18 cellular contexts compared by ENCODE assay signal in genomic region chr17:697682-698081, GRCh38. TPM values are rescaled to one million over a fixed set of nuclear protein-coding genes. Genes with fewer than 3 reads are reported as not detected.
A peak's percentile ranks its signal among the peaks of the same experiment; 100 is the strongest.
DNase-seq lines count a peak whose midpoint lies in the region; ATAC-seq and TF ChIP-seq lines count a peak whose summit lies in the region.
"Had no signal": no experiment of that assay in that cellular context is flagged by ENCODE, and none has a peak within 500 bp of the region (broad histone marks: within the 10 kb centered on the region; RNA-seq: fewer than 3 reads in every experiment).

No MANE protein-coding gene starts in this region.

- no peak for ATAC-seq in stimulated activated naive CD8-positive, alpha-beta T cell treated with anti-CD3 and anti-CD28 coated beads, Interleukin-15, amount 100 ng/mL, for 72 hours
- ATAC-seq in stimulated activated naive CD8-positive, alpha-beta T cell treated with anti-CD3 and anti-CD28 coated beads, Interleukin-15, Interleukin-2, amounts not matched to agents 100 U/mL and 50 U/mL, for 24 hours: no peak
- ATAC-seq in GM23338 (no peak), GM21526 (IDR thresholded peaks at IDR 0.05; ENCODE audit: low FRiP score, unreplicated experiment) (no peak)
- ATAC-seq: A549 had no signal

- H3K9me3 ChIP-seq in SK-N-SH: no peaks in the 10 kb centered on the region
- no peaks in the 10 kb centered on the region for H3K9me3 ChIP-seq in SJCRH30 (replicated peaks)
- H3K9me3 ChIP-seq: A549, BLaER1, HAP-1 had no signal

- no peaks in the 10 kb centered on the region for H3K27me3 Mint-ChIP-seq in stimulated activated naive CD8-positive, alpha-beta T cell treated with anti-CD3 and anti-CD28 coated beads, Interleukin-15, amount 100 ng/mL, for 72 hours
- H3K27me3 Mint-ChIP-seq in mesothelial cell of epicardium (ENCODE audit: low read depth): no peaks in the 10 kb centered on the region
- no peaks in the 10 kb centered on the region for H3K27me3 Mint-ChIP-seq in GM23338 (ENCODE audit: insufficient read depth, low read depth, poor library complexity)
- H3K27me3 Mint-ChIP-seq: CD4-positive, alpha-beta memory T cell had no signal

- no peak for DNase-seq in stimulated activated naive CD8-positive, alpha-beta T cell treated with anti-CD3 and anti-CD28 coated beads, Interleukin-15, amount 100 ng/mL, for 72 hours
- DNase-seq in stimulated activated naive CD8-positive, alpha-beta T cell treated with anti-CD3 and anti-CD28 coated beads, Interleukin-15, Interleukin-2, amounts not matched to agents 100 U/mL and 50 U/mL, for 24 hours: no peak
- DNase-seq in SK-N-SH (peak; percentile 68), mesothelial cell of epicardium (ENCODE audit: low spot score in 2 of 2, unreplicated experiment in 2 of 2) (no peak), GM23338 (ENCODE audit: low spot score) (no peak), SJCRH30 (no peak)
- DNase-seq: AML-193; Calu3; CD4-positive, alpha-beta memory T cell; DMS79 treated with DMSO at 0.1 percent for 48 hours; GF-D8 had no signal

- H3K9me2 ChIP-seq in SK-N-SH (no peaks in the 10 kb centered on the region), GM23338 (ENCODE audit: insufficient read depth) (no peaks in the 10 kb centered on the region)

- H3K27me3 ChIP-seq in SK-N-SH (ENCODE audit: insufficient read depth) (no peaks in the 10 kb centered on the region), GM23338 (ENCODE audit: insufficient read depth) (no peaks in the 10 kb centered on the region), SJCRH30 (no peaks in the 10 kb centered on the region)
- H3K27me3 ChIP-seq: BLaER1 had no signal

- CTCF ChIA-PET in SK-N-SH (lab: Yijun Ruan, JAX): interaction anchor here (0.8 to 12.1 kb wide), 8 partner anchors 11 to 553 kb away, joined by 3 to 255 read pairs (median 4); a partner anchor contains a TSS

- POLR2A ChIA-PET in SK-N-SH (lab: Yijun Ruan, JAX): no interaction called here

- H3F3A ChIP-seq in SK-N-SH (replicated peaks; ENCODE audit: insufficient read depth): peaks cover 32% of the 10 kb centered on the region
- peaks cover 3% of the 10 kb centered on the region; the same call in 1 of the 2 replicates for H3F3A ChIP-seq in GM23338 (replicated peaks; ENCODE audit: low read depth)

- H3K27ac Mint-ChIP-seq in stimulated activated naive CD8-positive, alpha-beta T cell treated with anti-CD3 and anti-CD28 coated beads, Interleukin-15, amount 100 ng/mL, for 72 hours: peak overlapping the region; percentile 19 to 31
- H3K27ac Mint-ChIP-seq in mesothelial cell of epicardium: peak overlapping the region; percentile 71
- H3K27ac Mint-ChIP-seq in GM23338: no peak overlapping the region
- H3K27ac Mint-ChIP-seq: CD4-positive, alpha-beta memory T cell had no signal

- TF ChIP-seq RAD21 in SK-N-SH (IDR thresholded peaks at IDR 0.05; ENCODE audit: low read length): no peak

- H3K36me3 Mint-ChIP-seq in mesothelial cell of epicardium (peaks cover 11% of the 10 kb centered on the region), GM23338 (ENCODE audit: low read depth) (peaks cover 13% of the 10 kb centered on the region)

- no peaks in the 10 kb centered on the region for H3K9me3 Mint-ChIP-seq in stimulated activated naive CD8-positive, alpha-beta T cell treated with anti-CD3 and anti-CD28 coated beads, Interleukin-15, amount 100 ng/mL, for 72 hours
- no peaks in the 10 kb centered on the region for H3K9me3 Mint-ChIP-seq in mesothelial cell of epicardium
- H3K9me3 Mint-ChIP-seq in GM23338: no peaks in the 10 kb centered on the region
- H3K9me3 Mint-ChIP-seq: CD14-positive monocyte; CD4-positive, alpha-beta memory T cell had no signal

- H3K9ac ChIP-seq in SK-N-SH: no peak overlapping the region
- H3K9ac ChIP-seq: BLaER1 had no signal

- H3K36me3 ChIP-seq in SK-N-SH (replicated peaks in 1 of 2; ENCODE audit: control insufficient read depth in 1 of 2, insufficient read depth in 2 of 2, low read length in 1 of 2) (peaks cover 6 to 8% of the 10 kb centered on the region in 2 experiments), GM23338 (ENCODE audit: insufficient read depth) (0 out of 2 replicates have a peak, but pooled peaks cover 4% of the 10 kb centered on the region), SJCRH30 (no peaks in the 10 kb centered on the region)

- H3K4me2 ChIP-seq in SK-N-SH (no peak overlapping the region), GM23338 (no peak overlapping the region)
- H3K4me2 ChIP-seq: A549, BLaER1 had no signal

- peaks cover 17 to 19% of the 10 kb centered on the region in 2 experiments; a peak in 3 of 4 replicates for H3K4me1 ChIP-seq in SK-N-SH (ENCODE audit: control insufficient read depth in 1 of 2, insufficient read depth in 2 of 2, low read depth in 1 of 2, low read length in 1 of 2)
- H3K4me1 ChIP-seq in GM23338 (ENCODE audit: insufficient read depth): 0 out of 2 replicates have a peak, but pooled peaks cover 2% of the 10 kb centered on the region
- H3K4me1 ChIP-seq in SJCRH30: no peaks in the 10 kb centered on the region
- H3K4me1 ChIP-seq: BLaER1, HAP-1 had no signal

- H3K4me3 Mint-ChIP-seq in stimulated activated naive CD8-positive, alpha-beta T cell treated with anti-CD3 and anti-CD28 coated beads, Interleukin-15, amount 100 ng/mL, for 72 hours: no peak overlapping the region
- no peak overlapping the region for H3K4me3 Mint-ChIP-seq in mesothelial cell of epicardium
- H3K4me3 Mint-ChIP-seq in GM23338: no peak overlapping the region
- H3K4me3 Mint-ChIP-seq: CD14-positive monocyte; CD4-positive, alpha-beta memory T cell had no signal

- 77% methylated on average over 7 of the region's 8 CpGs for WGBS in SK-N-SH (ENCODE audit: low lambda C conversion rate)

- H2AFZ ChIP-seq in SK-N-SH (ENCODE audit: low read depth): no peak overlapping the region
- no peak overlapping the region for H2AFZ ChIP-seq in GM23338

- TF ChIP-seq CTCF in SK-N-SH (IDR thresholded peaks at IDR 0.05) (no peak), mesothelial cell of epicardium (IDR thresholded peaks at IDR 0.05; ENCODE audit: unreplicated experiment) (no peak), GM23338 (conservative IDR thresholded peaks at IDR 0.05; ENCODE audit: low read depth in 2 of 2) (no peak)

- TF ChIP-seq EP300 in SK-N-SH (IDR thresholded peaks at IDR 0.05; ENCODE audit: borderline replicate concordance in 1 of 2, low read depth in 1 of 2, low read length in 1 of 2): peak in 1 of 2 experiments; percentile 38; a peak in 2 of 4 replicates

- no peaks in the 10 kb centered on the region for H3K4me1 Mint-ChIP-seq in stimulated activated naive CD8-positive, alpha-beta T cell treated with anti-CD3 and anti-CD28 coated beads, Interleukin-15, amount 100 ng/mL, for 72 hours
- H3K4me1 Mint-ChIP-seq in mesothelial cell of epicardium (peaks cover 41% of the 10 kb centered on the region), GM23338 (peaks cover 4% of the 10 kb centered on the region; the same call in 1 of the 3 replicates)
- H3K4me1 Mint-ChIP-seq: CD4-positive, alpha-beta memory T cell had no signal

- H4K20me1 ChIP-seq in SK-N-SH (ENCODE audit: insufficient read depth): 0 out of 2 replicates have a peak, but pooled peaks cover 4% of the 10 kb centered on the region
- peaks cover 4% of the 10 kb centered on the region for H4K20me1 ChIP-seq in GM23338 (replicated peaks; ENCODE audit: insufficient read depth)

- H3K4me3 ChIP-seq in SK-N-SH (ENCODE audit: low read depth in 2 of 2, low read length in 1 of 2): no peak overlapping the region
- H3K4me3 ChIP-seq in GM23338: no peak overlapping the region
- H3K4me3 ChIP-seq in SJCRH30: no peak overlapping the region
- H3K4me3 ChIP-seq: A549, BLaER1, HAP-1 had no signal

- H3K27ac ChIP-seq in SK-N-SH (ENCODE audit: low read depth in 2 of 2, low read length in 1 of 2) (peak overlapping the region in 1 of 2 experiments; percentile 62; a peak in 2 of 4 replicates), GM23338 (ENCODE audit: low read depth) (no peak overlapping the region), SJCRH30 (no peak overlapping the region)
- H3K27ac ChIP-seq: 22Rv1, BLaER1, HL-60 had no signal

- H3K79me2 ChIP-seq in SK-N-SH (ENCODE audit: insufficient read depth) (peaks cover 18% of the 10 kb centered on the region), GM23338 (replicated peaks; ENCODE audit: insufficient read depth) (no peaks in the 10 kb centered on the region; the same call in none of the 2 replicates)

TF ChIP-seq in SK-N-SH, 30 proteins besides CTCF, POLR2A, EP300 and RAD21 (continues in another document):
- TF ChIP-seq GATA2 (CRISPR knock-in tag; IDR thresholded peaks at IDR 0.05) (0 out of 2 replicates have a peak, but pooled peaks have one; percentile 37), RFX5 (IDR thresholded peaks at IDR 0.05; ENCODE audit: low read length) (no peak), RCOR1 (IDR thresholded peaks at IDR 0.05; ENCODE audit: low read length) (peak; percentile 59; the same call in 1 of the 2 replicates)

RNA-seq across cellular contexts. Expression of gene VPS53, which starts 17.0 kb away (rescaled TPM):
- polyA plus RNA-seq in SK-N-SH (2012; rRNA removed) (14.8 and 16.8 TPM in 2 replicates), GM23338 (2016; fragmentation: Nextera tagmentation; extraction: Ambion mirVana) (10.0 and 11.6 TPM in 2 replicates)
- polyA plus RNA-seq in SK-N-SH (2012; cell fraction: cytosol; rRNA removed): 8.1 and 10.3 TPM in 2 replicates
- polyA plus RNA-seq in SK-N-SH (2012; cell fraction: nucleus; rRNA removed): 20.9 and 34.6 TPM in 2 replicates
- total RNA-seq in mesothelial cell of epicardium: 73.7 to 79.7 TPM (median 76.2 TPM) in 3 replicates
- 21.1 and 26.0 TPM in 2 replicates for total RNA-seq in GM23338 (2014; rRNA removed; shearing (Covaris generic))
- total RNA-seq in SJCRH30 (2014; rRNA removed; shearing (Covaris generic)): 10.4 and 13.2 TPM in 2 replicates

RNA-seq across cellular contexts. Expression of gene TLCD3A, which starts 34.7 kb away (rescaled TPM):
- polyA plus RNA-seq in SK-N-SH (2012; rRNA removed) (31.7 and 34.4 TPM in 2 replicates), GM23338 (2016; fragmentation: Nextera tagmentation; extraction: Ambion mirVana) (10.3 and 11.4 TPM in 2 replicates)
- 27.5 and 33.4 TPM in 2 replicates for polyA plus RNA-seq in SK-N-SH (2012; cell fraction: cytosol; rRNA removed)
- polyA plus RNA-seq in SK-N-SH (2012; cell fraction: nucleus; rRNA removed): 20.3 and 20.8 TPM in 2 replicates
- total RNA-seq in mesothelial cell of epicardium: 25.3 to 28.3 TPM (median 27.7 TPM) in 3 replicates
- total RNA-seq in GM23338 (2014; rRNA removed; shearing (Covaris generic)): 14.5 and 21.1 TPM in 2 replicates
- 11.0 and 12.3 TPM in 2 replicates for total RNA-seq in SJCRH30 (2014; rRNA removed; shearing (Covaris generic))

RNA-seq across cellular contexts. Expression of gene GEMIN4, which starts 54.4 kb away (rescaled TPM):
- polyA plus RNA-seq in SK-N-SH (2012; rRNA removed) (10.7 and 12.5 TPM in 2 replicates), GM23338 (2016; fragmentation: Nextera tagmentation; extraction: Ambion mirVana) (14.1 and 14.5 TPM in 2 replicates)
- polyA plus RNA-seq in SK-N-SH (2012; cell fraction: cytosol; rRNA removed): 5.6 and 8.4 TPM in 2 replicates
- polyA plus RNA-seq in SK-N-SH (2012; cell fraction: nucleus; rRNA removed): 13.3 and 15.9 TPM in 2 replicates
- 28.6 to 35.8 TPM (median 35.4 TPM) in 3 replicates for total RNA-seq in mesothelial cell of epicardium
- total RNA-seq in GM23338 (2014; rRNA removed; shearing (Covaris generic)): 42.4 and 45.0 TPM in 2 replicates
- 19.7 and 20.3 TPM in 2 replicates for total RNA-seq in SJCRH30 (2014; rRNA removed; shearing (Covaris generic))
